ENCODE assay signal across 14 cellular contexts in genomic region chr1:22234631-22235030, GRCh38.
DNase-seq lines count a peak whose midpoint lies in the region; TF ChIP-seq lines count a peak whose summit lies in the region.
"Had no signal": no experiment of that assay in that cellular context is flagged by ENCODE, and none has a peak within 500 bp of the region (broad histone marks: within the 10 kb centered on the region; RNA-seq: fewer than 3 reads in every experiment).

No MANE protein-coding gene starts in this region.

- TF ChIP-seq CTCF in RWPE1 (conservative IDR thresholded peaks at IDR 0.05; ENCODE audit: low read depth) (no peak), esophagus squamous epithelium (IDR thresholded peaks at IDR 0.05) (no peak), thyroid gland (IDR thresholded peaks at IDR 0.05) (no peak)

- H3K27me3 ChIP-seq in esophagus squamous epithelium (peaks cover 0 to 31% (median 0%) of the 10 kb centered on the region in 4 donors), thyroid gland (no peaks in the 10 kb centered on the region)

- H3K27ac ChIP-seq in RWPE1 (peak overlapping the region; percentile 92), esophagus squamous epithelium (peak overlapping the region in 3 of 4 donors; percentile 63 to 64 (median 63)), thyroid gland (peak overlapping the region in 2 of 3 donors; percentile 24 to 46)
- H3K27ac ChIP-seq: BLaER1 treated with 17β-estradiol and CSF1 and Interleukin-3, amounts not matched to agents 10 nM and 100 nM; HL-60 had no signal

- H3K4me1 ChIP-seq in esophagus squamous epithelium (peaks cover 24 to 86% (median 39%) of the 10 kb centered on the region in 3 donors), thyroid gland (peaks cover 6 to 21% of the 10 kb centered on the region in 2 donors)

- H3K4me3 ChIP-seq in esophagus squamous epithelium (no peak overlapping the region), thyroid gland (replicated peaks in 1 of 3) (no peak overlapping the region)
- H3K4me3 ChIP-seq: BLaER1 treated with 17β-estradiol and CSF1 and Interleukin-3, amounts not matched to agents 10 nM and 100 nM had no signal

- DNase-seq in NCI-H2171 treated with DMSO at 0.1 percent for 48 hours (lab: John Stamatoyannopoulos, UW) = peak; percentile 61
- no peak for DNase-seq in NCI-H2171 (lab: John Stamatoyannopoulos, UW)
- no peak for DNase-seq in RWPE1 (ENCODE audit: low spot score)
- DNase-seq in esophagus squamous epithelium (lab: John Stamatoyannopoulos, UW) = no peak
- peak; percentile 46 to 55 for DNase-seq in thyroid gland
- no peak for DNase-seq in DMS53 (lab: John Stamatoyannopoulos, UW)
- DNase-seq in iPS-NIHi11 (ENCODE audit: low spot score) = no peak
- no peak for DNase-seq in RKO (ENCODE audit: low spot score)
- DNase-seq: ACHN; CD4-positive, alpha-beta T cell; GF-D8; IMR-90 had no signal

- no peak for TF ChIP-seq POLR2A in esophagus squamous epithelium (IDR thresholded peaks at IDR 0.05)
- no peak for TF ChIP-seq POLR2A in thyroid gland (IDR thresholded peaks at IDR 0.05)

- no peaks in the 10 kb centered on the region for H3K9me3 ChIP-seq in esophagus squamous epithelium
- no peaks in the 10 kb centered on the region for H3K9me3 ChIP-seq in thyroid gland
- H3K9me3 ChIP-seq: BLaER1 treated with 17β-estradiol and CSF1 and Interleukin-3, amounts not matched to agents 10 nM and 100 nM had no signal

- CTCF ChIA-PET in RWPE1 (lab: Yijun Ruan, JAX) = interaction anchor here (0.6 to 1.2 kb wide), 3 partner anchors 41 to 333 kb away, joined by 3 to 5 read pairs (median 5); no protein-coding TSS in a partner anchor

- H3K36me3 ChIP-seq in esophagus squamous epithelium = no peaks in the 10 kb centered on the region
- no peaks in the 10 kb centered on the region for H3K36me3 ChIP-seq in thyroid gland
- H3K36me3 ChIP-seq: BLaER1 treated with 17β-estradiol and CSF1 and Interleukin-3, amounts not matched to agents 10 nM and 100 nM had no signal

- 25 to 44% methylated on average over 2 of the region's 2 CpGs for WGBS in esophagus squamous epithelium, 2 donors
- WGBS in thyroid gland, 2 donors = 12 to 19% methylated on average over 2 of the region's 2 CpGs

- intact Hi-C loops in esophagus squamous epithelium (cut with DNase I) = no loop called here
- intact Hi-C loops in thyroid gland (cut with DNase I) = no loop called here

- POLR2A ChIA-PET in RWPE1 (lab: Yijun Ruan, JAX; ENCODE audit: low non-redundant PET) = no interaction called here

Comparison
In these comparisons a context has a peak if more than half of its experiments do, and no peak if none do; other contexts are left out.
1. DNase-seq: peak in NCI-H2171 treated with DMSO at 0.1 percent for 48 hours (single experiment) and thyroid gland (2 of 2); none in NCI-H2171 (single experiment), RWPE1 (single experiment), esophagus squamous epithelium (single experiment), DMS53 (single experiment), iPS-NIHi11 (single experiment) and RKO (single experiment).
2. H3K27ac ChIP-seq: peak in every context shown above with its lines; median percentile 92 in RWPE1; 63 in esophagus squamous epithelium; 35 in thyroid gland.